9 cellular contexts compared by ENCODE assay signal in the genomic region with DNA sequence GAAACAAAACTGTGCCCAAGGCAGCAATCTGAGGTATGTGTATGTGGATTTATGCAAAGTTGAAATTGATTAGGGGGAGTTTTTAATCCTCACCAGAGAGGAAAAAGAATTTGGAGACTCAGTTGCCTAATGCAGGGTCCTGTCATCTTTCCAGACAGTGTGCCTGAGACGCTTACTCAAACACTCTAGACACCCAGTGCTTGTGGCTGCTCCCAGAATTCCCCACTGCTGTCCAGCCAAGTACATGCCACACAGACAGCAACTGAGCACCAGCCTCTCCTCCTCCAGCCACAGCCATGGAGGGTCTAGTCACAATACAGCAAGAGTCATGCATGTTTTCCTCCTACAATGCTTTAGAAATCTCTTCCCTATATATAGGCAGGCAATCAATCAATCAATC.
DNase-seq lines count a peak whose midpoint lies in the region; ATAC-seq, FAIRE-seq and TF ChIP-seq lines count a peak whose summit lies in the region.
"Had no signal": no experiment of that assay in that cellular context is flagged by ENCODE, and none has a peak within 500 bp of the region (broad histone marks: within the 10 kb centered on the region; RNA-seq: fewer than 3 reads in every experiment).

No MANE protein-coding gene starts in this region.

- H3K9me3 ChIP-seq in NT2/D1 (ENCODE audit: insufficient read depth, low read length) (no peaks in the 10 kb centered on the region), colonic mucosa (no peaks in the 10 kb centered on the region), left lung (no peaks in the 10 kb centered on the region), stomach smooth muscle (ENCODE audit: control insufficient read depth in 2 of 2, low read length in 2 of 2) (no peaks in the 10 kb centered on the region), small intestine (ENCODE audit: control insufficient read depth, low read depth) (no peaks in the 10 kb centered on the region)

- H3K27ac ChIP-seq in colonic mucosa, result peak overlapping the region; percentile 60
- H3K27ac ChIP-seq in left lung, result peak overlapping the region; percentile 78 to 89
- peak overlapping the region; percentile 88 for H3K27ac ChIP-seq in stomach smooth muscle (ENCODE audit: low read length)
- H3K27ac ChIP-seq in small intestine (ENCODE audit: low read depth in 1 of 2, low read length in 1 of 2), result peak overlapping the region in 1 of 2 donors; percentile 92

- H3K4me1 ChIP-seq in NT2/D1 (ENCODE audit: insufficient read depth, insufficient read length), result peaks cover 8% of the 10 kb centered on the region
- H3K4me1 ChIP-seq in colonic mucosa, result no peaks in the 10 kb centered on the region
- H3K4me1 ChIP-seq in left lung, result peaks cover 52 to 64% of the 10 kb centered on the region in 2 donors
- H3K4me1 ChIP-seq in stomach smooth muscle (ENCODE audit: control insufficient read depth, insufficient read depth, low read length), result peaks cover 65% of the 10 kb centered on the region
- peaks cover 0 to 9% of the 10 kb centered on the region in 2 donors for H3K4me1 ChIP-seq in small intestine (ENCODE audit: control insufficient read depth in 2 of 2, insufficient read depth in 1 of 2, low read depth in 1 of 2, low read length in 1 of 2)

- no peak for FAIRE-seq in small intestine (lab: Jason Lieb, UNC)

- H3K9ac ChIP-seq in NT2/D1 (ENCODE audit: insufficient read length, low read depth) (peak overlapping the region; percentile 42), colonic mucosa (ENCODE audit: low read depth in 2 of 2, low read length in 2 of 2) (peak overlapping the region in 1 of 2 donors; percentile 64), stomach smooth muscle (ENCODE audit: low read length in 2 of 2) (peak overlapping the region; percentile 29 to 58)

- peak; percentile 77 for ATAC-seq in left lung
- no peak for ATAC-seq in HG02763 (IDR thresholded peaks at IDR 0.05; ENCODE audit: unreplicated experiment)

- intact Hi-C loops in colonic mucosa (cut with DNase I) (loop anchor here (5.0 to 10.0 kb wide), 2 partner anchors 62 to 116 kb away; partner anchors contain the start of gene HIC1), left lung (cut with DNase I) (loop anchor here in 1 of 2 donors (5.0 kb wide), 1 partner anchor 64 kb away; no protein-coding TSS in a partner anchor)

- WGBS in small intestine, 3 donors, result 67 to 83% (median 83%) methylated on average over 1 of the region's 1 CpG

- H3K36me3 ChIP-seq in NT2/D1 (ENCODE audit: insufficient read depth, insufficient read length, low read length), result peaks cover 35% of the 10 kb centered on the region
- H3K36me3 ChIP-seq in colonic mucosa, result no peaks in the 10 kb centered on the region
- peaks cover 0 to 15% of the 10 kb centered on the region in 2 donors for H3K36me3 ChIP-seq in left lung
- H3K36me3 ChIP-seq in stomach smooth muscle (ENCODE audit: control insufficient read depth in 2 of 2, insufficient read depth in 2 of 2, low read length in 2 of 2), result peaks cover 8 to 16% of the 10 kb centered on the region in 2 donors
- peaks cover 5 to 8% of the 10 kb centered on the region in 2 donors for H3K36me3 ChIP-seq in small intestine (ENCODE audit: control insufficient read depth in 2 of 2, insufficient read depth in 2 of 2, low read length in 2 of 2)

- no peak for TF ChIP-seq CTCF in colonic mucosa (IDR thresholded peaks at IDR 0.05)
- TF ChIP-seq CTCF in left lung (IDR thresholded peaks at IDR 0.05), result no peak

- H3K27me3 ChIP-seq in NT2/D1 (ENCODE audit: insufficient read depth, insufficient read length) (no peaks in the 10 kb centered on the region), colonic mucosa (no peaks in the 10 kb centered on the region), left lung (no peaks in the 10 kb centered on the region), stomach smooth muscle (ENCODE audit: control insufficient read depth in 1 of 2, insufficient read depth in 2 of 2, low read length in 2 of 2) (no peaks in the 10 kb centered on the region), small intestine (ENCODE audit: control insufficient read depth in 2 of 2, insufficient read depth in 2 of 2, low read length in 2 of 2) (no peaks in the 10 kb centered on the region)

- no peak overlapping the region for H3K4me3 ChIP-seq in NT2/D1 (ENCODE audit: insufficient read length, low read depth)
- no peak overlapping the region for H3K4me3 ChIP-seq in colonic mucosa
- no peak overlapping the region for H3K4me3 ChIP-seq in left lung
- peak overlapping the region in 1 of 2 donors; percentile 54 for H3K4me3 ChIP-seq in stomach smooth muscle (ENCODE audit: low read length in 2 of 2)
- no peak overlapping the region for H3K4me3 ChIP-seq in small intestine (ENCODE audit: low read depth in 1 of 2, low read length in 2 of 2)

- DNase-seq in NT2/D1 (ENCODE audit: low read depth, low spot score) (no peak), colonic mucosa (no peak), left lung (peak in 1 of 2 donors; percentile 67), KG1 (lab: John Stamatoyannopoulos, UW) (no peak), small intestine (no peak), AG08396 (ENCODE audit: low spot score) (no peak)
- DNase-seq: activated CD4-positive, alpha-beta memory T cell treated with anti-CD3 and anti-CD28 coated beads, Interleukin-2, amount 10 ng/mL, durations not matched to agents 7 days and 5 days had no signal
